In genomic region chr2:174477772-174478171, GRCh38 we compare ENCODE assay signal across 16 cellular contexts.
"Had no signal": no experiment of that assay in that cellular context is flagged by ENCODE, and none has a peak within 500 bp of the region (broad histone marks: within the 10 kb centered on the region; RNA-seq: fewer than 3 reads in every experiment).

No MANE protein-coding gene starts in this region.

- DNase-seq: activated CD4-positive, alpha-beta T cell treated with anti-CD3 and anti-CD28 coated beads for 1 hour; activated CD8-positive, alpha-beta memory T cell treated with anti-CD3 and anti-CD28 coated beads for 24 hours; activated CD8-positive, alpha-beta memory T cell treated with anti-CD3 and anti-CD28 coated beads, Interleukin-2, amount 50 U/mL, for 48 hours; activated effector memory CD4-positive, alpha-beta T cell treated with Interleukin-2 at 50 U/mL for 16 hours; activated naive CD4-positive, alpha-beta T cell treated with anti-CD3 and anti-CD28 coated beads, Interleukin-2, amount 10 ng/mL, durations not matched to agents 7 days and 5 days; activated T-cell treated with anti-CD3 and anti-CD28 coated beads, Interleukin-2, amount 50 U/mL, for 48 hours; heart right ventricle; left ventricle myocardium superior; occipital lobe; right cardiac atrium; uterus; WERI-Rb-1 had no signal

- H3K27ac ChIP-seq: ascending aorta, coronary artery, heart right ventricle, prostate gland, tibial nerve, uterus, WERI-Rb-1 had no signal

- ATAC-seq: heart right ventricle, left ventricle myocardium superior, right cardiac atrium had no signal
